ENCODE assay signal across 8 cellular contexts in genomic region chr5:14035859-14036440, GRCh38.
DNase-seq lines count a peak whose midpoint lies in the region; ATAC-seq, FAIRE-seq and TF ChIP-seq lines count a peak whose summit lies in the region.

No MANE protein-coding gene starts in this region.

- H3K27me3 ChIP-seq in KMS-11 (ENCODE audit: insufficient read depth, low read depth) (no peaks in the 10 kb centered on the region), iPS DF 6.9 (ENCODE audit: control insufficient read depth, insufficient read depth, low read length) (no peaks in the 10 kb centered on the region), small intestine (ENCODE audit: control insufficient read depth in 2 of 2, insufficient read depth in 2 of 2, low read length in 2 of 2) (no peaks in the 10 kb centered on the region)

- no peak for FAIRE-seq in small intestine (lab: Jason Lieb, UNC)

- H3K27ac ChIP-seq in KMS-11 (peak overlapping the region; percentile 41; the same call in 1 of the 2 replicates), iPS DF 6.9 (ENCODE audit: low read length) (no peak overlapping the region), small intestine (ENCODE audit: low read depth in 1 of 2, low read length in 1 of 2) (peak overlapping the region in 1 of 2 donors; percentile 51)

- H3K79me2 ChIP-seq in KMS-11 (ENCODE audit: insufficient read depth, low read depth): no peaks in the 10 kb centered on the region

- no peaks in the 10 kb centered on the region for H4K20me1 ChIP-seq in KMS-11 (ENCODE audit: insufficient read depth)

- peak overlapping the region; percentile 42; the same call in 1 of the 2 replicates for H2AFZ ChIP-seq in KMS-11 (ENCODE audit: low read depth)

- peak; percentile 99 for DNase-seq in amniotic stem cell (lab: John Stamatoyannopoulos, UW)
- peak; percentile 41 for DNase-seq in iPS DF 6.9 (ENCODE audit: low read depth, low spot score)
- DNase-seq in small intestine: peak; percentile 2
- no peak for DNase-seq in posterior vena cava (ENCODE audit: low spot score)
- DNase-seq in OCI-M2 (lab: John Stamatoyannopoulos, UW; ENCODE audit: unreplicated experiment): no peak

- H3K4me2 ChIP-seq in KMS-11: peak overlapping the region; percentile 56

- no peak for TF ChIP-seq CTCF in KMS-11 (conservative IDR thresholded peaks at IDR 0.05; ENCODE audit: low read depth, low read length)

- H3K4me1 ChIP-seq in ES-I3 (ENCODE audit: insufficient read depth, low read length) (peaks cover 41% of the 10 kb centered on the region), KMS-11 (ENCODE audit: low read depth, poor library complexity, severe bottlenecking) (peaks cover 20% of the 10 kb centered on the region), iPS DF 6.9 (ENCODE audit: control insufficient read depth, insufficient read depth, low read length) (peaks cover 8% of the 10 kb centered on the region; the same call in 1 of the 2 replicates), small intestine (ENCODE audit: control insufficient read depth in 2 of 2, insufficient read depth in 1 of 2, low read depth in 1 of 2, low read length in 1 of 2) (peaks cover 0 to 4% of the 10 kb centered on the region in 2 donors)

- ATAC-seq in GM19455 (IDR thresholded peaks at IDR 0.05; ENCODE audit: unreplicated experiment): no peak

- H3K36me3 ChIP-seq in ES-I3 (ENCODE audit: insufficient read depth, low read length) (no peaks in the 10 kb centered on the region), KMS-11 (ENCODE audit: insufficient read depth) (no peaks in the 10 kb centered on the region), iPS DF 6.9 (ENCODE audit: control insufficient read depth, insufficient read depth, low read length) (no peaks in the 10 kb centered on the region), small intestine (ENCODE audit: control insufficient read depth in 2 of 2, insufficient read depth in 2 of 2, low read length in 2 of 2) (no peaks in the 10 kb centered on the region)

- WGBS in iPS DF 6.9 (ENCODE audit: insufficient coverage, insufficient read length): no CpG with 5 or more reads among the region's 9 CpGs
- 3 to 6% (median 4%) methylated on average over 9 of the region's 9 CpGs for WGBS in small intestine, 3 donors

- H3K4me3 ChIP-seq in KMS-11 (IDR thresholded peaks at IDR 0.05; ENCODE audit: insufficient read depth, low read depth, low read length) (no peak overlapping the region), iPS DF 6.9 (ENCODE audit: low read length) (no peak overlapping the region), small intestine (ENCODE audit: low read depth in 1 of 2, low read length in 2 of 2) (no peak overlapping the region)

- H3K9ac ChIP-seq in ES-I3 (ENCODE audit: low read depth, low read length) (peak overlapping the region; percentile 43; the same call in 1 of the 2 replicates), KMS-11 (peak overlapping the region; percentile 31; the same call in 1 of the 2 replicates)

- H3K9me3 ChIP-seq in ES-I3 (ENCODE audit: control insufficient read depth, insufficient read depth, low read length): no peaks in the 10 kb centered on the region
- H3K9me3 ChIP-seq in iPS DF 6.9 (ENCODE audit: control insufficient read depth, insufficient read depth, low read length): no peaks in the 10 kb centered on the region
- no peaks in the 10 kb centered on the region for H3K9me3 ChIP-seq in small intestine (ENCODE audit: control insufficient read depth, low read depth)

- intact Hi-C loops in posterior vena cava (cut with DNase I): no loop called here

Comparison
In these comparisons a context has a peak if more than half of its experiments do, and no peak if none do; other contexts are left out.
1. DNase-seq: peak in amniotic stem cell (single experiment), iPS DF 6.9 (single experiment) and small intestine (single experiment); none in posterior vena cava (single experiment) and OCI-M2 (single experiment).